18 cellular contexts compared by ENCODE assay signal in genomic region chr3:43410575-43410974, GRCh38.
"Had no signal": no experiment of that assay in that cellular context is flagged by ENCODE, and none has a peak within 500 bp of the region (broad histone marks: within the 10 kb centered on the region; RNA-seq: fewer than 3 reads in every experiment).

No MANE protein-coding gene starts in this region.

- ATAC-seq: mucosa of descending colon; naive thymus-derived CD4-positive, alpha-beta T cell; natural killer cell treated with Interleukin-12 subunit alpha and Interleukin-12 subunit beta and Interleukin-15 and Interleukin-18, amount 100 ng/mL, for 72 hours; right lobe of liver; stimulated activated effector memory CD8-positive, alpha-beta T cell treated with anti-CD3 and anti-CD28 coated beads, Interleukin-12 subunit alpha, Interleukin-12 subunit beta, amount 100 ng/mL, for 72 hours; stimulated activated naive CD8-positive, alpha-beta T cell treated with anti-CD3 and anti-CD28 coated beads, Interleukin-15, amount 100 ng/mL, for 72 hours had no signal

- H3K4me3 ChIP-seq: left ventricle myocardium inferior, lung, mucosa of descending colon, ovary, right atrium auricular region, right lobe of liver, tibial nerve, uterus had no signal

- H3K9me3 ChIP-seq: left ventricle myocardium inferior, mucosa of descending colon, ovary, right atrium auricular region, right lobe of liver, tibial nerve, uterus had no signal

- H3K36me3 ChIP-seq: left ventricle myocardium inferior, ovary, right atrium auricular region, right lobe of liver, uterus had no signal

- DNase-seq: immature natural killer cell; islet precursor cell; left ventricle myocardium inferior; mucosa of descending colon; naive thymus-derived CD4-positive, alpha-beta T cell; ovary; right lobe of liver; stimulated activated CD4-positive, alpha-beta T cell treated with anti-CD3 and anti-CD28 coated beads, Interleukin-12 subunit alpha, Interleukin-12 subunit beta, amount 100 ng/mL, for 4 hours; stimulated activated CD4-positive, alpha-beta T cell treated with anti-CD3 and anti-CD28 coated beads, Interleukin-15, amount 100 ng/mL, for 24 hours; stimulated activated CD4-positive, alpha-beta T cell treated with anti-CD3 and anti-CD28 coated beads, Interleukin-4, amount 100 ng/mL, for 24 hours; stimulated activated naive CD4-positive, alpha-beta T cell treated with Interleukin-2 at 50 U/mL for 16 hours; stimulated activated naive CD8-positive, alpha-beta T cell treated with anti-CD3 and anti-CD28 coated beads, Interleukin-15, amount 100 ng/mL, for 72 hours; uterus had no signal

- H3K4me1 ChIP-seq: right lobe of liver, tibial nerve, uterus had no signal

- H3K27me3 ChIP-seq: ovary, right atrium auricular region, right lobe of liver, tibial nerve, uterus had no signal

- H3K27ac ChIP-seq: left ventricle myocardium inferior, ovary, right atrium auricular region, right lobe of liver, tibial nerve, uterus had no signal
